Comparison of ENCODE assay signal across 8 cellular contexts in genomic region chrX:41922125-41922521, GRCh38. TPM values are rescaled to one million over a fixed set of nuclear protein-coding genes. Genes with fewer than 3 reads are reported as not detected.
A peak's percentile ranks its signal among the peaks of the same experiment; 100 is the strongest.
DNase-seq lines count a peak whose midpoint lies in the region; ATAC-seq and TF ChIP-seq lines count a peak whose summit lies in the region.

No MANE protein-coding gene starts in this region.

- WGBS in upper lobe of left lung, 2 donors, result 0 to 37% methylated on average over 2 to 12 of the region's 12 CpGs

- no peaks in the 10 kb centered on the region for H3K36me3 Mint-ChIP-seq in chondrocyte (ENCODE audit: low read depth)

- ATAC-seq in upper lobe of left lung (ENCODE audit: low FRiP score in 2 of 2), result no peak
- ATAC-seq in HG03442 (IDR thresholded peaks at IDR 0.05; ENCODE audit: unreplicated experiment), result no peak

- no peaks in the 10 kb centered on the region for H3K36me3 ChIP-seq in H7 (replicated peaks; ENCODE audit: control insufficient read depth, insufficient read depth, low read length)
- no peaks in the 10 kb centered on the region for H3K36me3 ChIP-seq in mucosa of rectum (ENCODE audit: control insufficient read depth in 2 of 2, insufficient read depth in 2 of 2, low read length in 2 of 2)
- H3K36me3 ChIP-seq in upper lobe of left lung, result no peaks in the 10 kb centered on the region

- H3K4me3 ChIP-seq in H7 (ENCODE audit: insufficient read depth, low read depth, low read length), result peak overlapping the region; percentile 95
- H3K4me3 ChIP-seq in mucosa of rectum (ENCODE audit: low read length in 2 of 2), result peak overlapping the region; percentile 80 to 89
- peak overlapping the region; percentile 45 to 75 (median 62) for H3K4me3 ChIP-seq in upper lobe of left lung

- no peak for TF ChIP-seq EP300 in upper lobe of left lung (IDR thresholded peaks at IDR 0.05)

- peak overlapping the region; percentile 88 for H3K27ac Mint-ChIP-seq in chondrocyte (ENCODE audit: unreplicated experiment)

- peaks cover 9% of the 10 kb centered on the region for H3K4me1 Mint-ChIP-seq in chondrocyte (ENCODE audit: low read depth)

- H3K9me3 Mint-ChIP-seq in chondrocyte (ENCODE audit: low read depth), result no peaks in the 10 kb centered on the region

- H3K27ac ChIP-seq in mucosa of rectum (ENCODE audit: low read depth in 2 of 2, low read length in 2 of 2) (peak overlapping the region; percentile 70 to 81), upper lobe of left lung (peak overlapping the region in 3 of 4 donors; percentile 79 to 90 (median 82))

- no peaks in the 10 kb centered on the region for H3K27me3 Mint-ChIP-seq in chondrocyte (ENCODE audit: low read depth)

- peak overlapping the region; percentile 81 for H3K4me3 Mint-ChIP-seq in chondrocyte (ENCODE audit: unreplicated experiment)

- TF ChIP-seq CTCF in chondrocyte (IDR thresholded peaks at IDR 0.05), result no peak
- TF ChIP-seq CTCF in upper lobe of left lung (IDR thresholded peaks at IDR 0.05), result no peak

- DNase-seq in Ammon's horn (ENCODE audit: low spot score) (peak; percentile 7), H7 (peak; percentile 23), SK-N-DZ (ENCODE audit: low spot score) (peak; percentile 49), chondrocyte (ENCODE audit: low spot score) (no peak), upper lobe of left lung (no peak), SHP77 (lab: John Stamatoyannopoulos, UW) (no peak)

- H3K27me3 ChIP-seq in H7 (ENCODE audit: control insufficient read depth, insufficient read depth, low read length) (no peaks in the 10 kb centered on the region), mucosa of rectum (ENCODE audit: control insufficient read depth in 2 of 2, insufficient read depth in 2 of 2, low read length in 2 of 2) (peaks cover 0 to 1% of the 10 kb centered on the region in 2 donors), upper lobe of left lung (no peaks in the 10 kb centered on the region)

- no peak for TF ChIP-seq POLR2A in upper lobe of left lung (IDR thresholded peaks at IDR 0.05)

- H3K4me1 ChIP-seq in mucosa of rectum (ENCODE audit: control insufficient read depth in 2 of 2, insufficient read depth in 2 of 2, low read length in 2 of 2) (peaks cover 2 to 7% of the 10 kb centered on the region in 2 donors), upper lobe of left lung (no peaks in the 10 kb centered on the region)

- peak overlapping the region; percentile 60 to 77 for H3K9ac ChIP-seq in mucosa of rectum (ENCODE audit: low read depth in 1 of 2, low read length in 2 of 2)

- H3K9me3 ChIP-seq in mucosa of rectum (ENCODE audit: control insufficient read depth in 2 of 2, low read length in 2 of 2), result no peaks in the 10 kb centered on the region
- no peaks in the 10 kb centered on the region for H3K9me3 ChIP-seq in upper lobe of left lung

RNA-seq across cellular contexts. Expression of gene CASK, which starts 1.2 kb away (rescaled TPM):
- total RNA-seq in H7 (2014; rRNA removed; shearing (Covaris generic)), result 39.2 and 64.6 TPM in 2 replicates
- 20.8 and 37.0 TPM in 2 replicates for polyA plus RNA-seq in SK-N-DZ (2014; cell fraction: cytosol; rRNA removed)
- polyA plus RNA-seq in SK-N-DZ (2014; cell fraction: nucleus; rRNA removed), result 16.3 and 30.5 TPM in 2 replicates
- total RNA-seq in chondrocyte (39.5 to 44.9 TPM (median 40.8 TPM) in 3 replicates), upper lobe of left lung (10 to 100 TPM; 25.1 to 61.6 (median 35.3) TPM)

Comparison
In these comparisons a context has a peak if more than half of its experiments do, and no peak if none do; other contexts are left out.
1. DNase-seq: peak in Ammon's horn (single experiment), H7 (single experiment) and SK-N-DZ (single experiment); none in chondrocyte (single experiment), upper lobe of left lung (0 of 2) and SHP77 (0 of 2).
2. Peak in every context shown above with its lines, with median percentiles within 50 percentile points of each other: H3K4me3 ChIP-seq.